In genomic region chr1:163084330-163084729, GRCh38 we compare ENCODE assay signal across 26 cellular contexts. TPM values are rescaled to one million over a fixed set of nuclear protein-coding genes. Genes with fewer than 3 reads are reported as not detected.
DNase-seq lines count a peak whose midpoint lies in the region; TF ChIP-seq lines count a peak whose summit lies in the region.
"Had no signal": no experiment of that assay in that cellular context is flagged by ENCODE, and none has a peak within 500 bp of the region (broad histone marks: within the 10 kb centered on the region; RNA-seq: fewer than 3 reads in every experiment).

No MANE protein-coding gene starts in this region.

- H3K14ac ChIP-seq in H9 (ENCODE audit: insufficient read depth, low read length): no peak overlapping the region

- H2BK5ac ChIP-seq in H9 (ENCODE audit: insufficient read length, low read length): no peak overlapping the region

- no peak overlapping the region for H2BK20ac ChIP-seq in H9 (ENCODE audit: low read depth, low read length, poor library complexity, severe bottlenecking)

- no peak for TF ChIP-seq POLR2A in adrenal gland (IDR thresholded peaks at IDR 0.05)

- peaks cover 4 to 5% of the 10 kb centered on the region in 2 experiments; a peak in 2 of 4 replicates for H3K4me1 Mint-ChIP-seq in H9
- H3K4me1 Mint-ChIP-seq: activated B cell treated with CpG ODN at 0.5 μM for 24 hours; activated CD4-positive, alpha-beta memory T cell treated with anti-CD3 and anti-CD28 coated beads, Interleukin-2, amount 10 ng/mL, durations not matched to agents 7 days and 5 days; central memory CD8-positive, alpha-beta T cell; immature natural killer cell; stimulated activated naive CD8-positive, alpha-beta T cell treated with anti-CD3 and anti-CD28 coated beads, Interleukin-15, amount 100 ng/mL, for 72 hours had no signal

- H4K5ac ChIP-seq in H9 (ENCODE audit: insufficient read length, low read depth, low read length): no peak overlapping the region

- H3K27ac ChIP-seq in ascending aorta (peak overlapping the region; percentile 87 to 91), H9 (ENCODE audit: insufficient read length, low read depth, low read length) (no peak overlapping the region), adrenal gland (no peak overlapping the region)
- H3K27ac ChIP-seq: BLaER1, SK-N-MC, upper lobe of right lung had no signal

- no peaks in the 10 kb centered on the region for H3K79me2 ChIP-seq in H9 (ENCODE audit: insufficient read depth, low read length)

- no peaks in the 10 kb centered on the region for H4K20me1 ChIP-seq in H9 (ENCODE audit: control insufficient read depth, insufficient read depth, insufficient read length)
- H4K20me1 ChIP-seq: BLaER1 had no signal

- H3K27me3 Mint-ChIP-seq in H9 (ENCODE audit: low read depth): no peaks in the 10 kb centered on the region; the same call in 1 of the 2 replicates
- H3K27me3 Mint-ChIP-seq: activated B cell treated with CpG ODN at 0.5 μM for 24 hours; activated CD4-positive, alpha-beta memory T cell treated with anti-CD3 and anti-CD28 coated beads, Interleukin-2, amount 10 ng/mL, durations not matched to agents 7 days and 5 days; central memory CD8-positive, alpha-beta T cell had no signal

- H3K4me1 ChIP-seq in ascending aorta (peaks cover 9 to 34% of the 10 kb centered on the region in 2 donors), H9 (ENCODE audit: insufficient read depth, low read length) (no peaks in the 10 kb centered on the region; the same call in 1 of the 2 replicates), adrenal gland (replicated peaks in 1 of 2) (peaks cover 0 to 17% of the 10 kb centered on the region in 2 donors)
- H3K4me1 ChIP-seq: BLaER1, upper lobe of right lung had no signal

- H3K4ac ChIP-seq in H9 (ENCODE audit: low read depth, low read length): no peak overlapping the region

- H2AK5ac ChIP-seq in H9 (ENCODE audit: insufficient read length, low read length): no peak overlapping the region

- H2BK15ac ChIP-seq in H9 (ENCODE audit: low read depth, low read length): no peak overlapping the region

- H3K4me3 ChIP-seq in ascending aorta: no peak overlapping the region
- no peak overlapping the region for H3K4me3 ChIP-seq in fibroblast of pulmonary artery (replicated peaks; ENCODE audit: low read depth, low read length)
- H3K4me3 ChIP-seq in adrenal gland: no peak overlapping the region
- H3K4me3 ChIP-seq: BLaER1, K562, mucosa of descending colon, SK-N-MC, smooth muscle cell, upper lobe of right lung had no signal

- H3K27me3 ChIP-seq in ascending aorta (no peaks in the 10 kb centered on the region), H9 (ENCODE audit: insufficient read depth, low read length) (no peaks in the 10 kb centered on the region), adrenal gland (no peaks in the 10 kb centered on the region)
- H3K27me3 ChIP-seq: BLaER1, upper lobe of right lung had no signal

- no peak overlapping the region for H2BK120ac ChIP-seq in H9 (ENCODE audit: low read depth, low read length, poor library complexity, severe bottlenecking)

- no peaks in the 10 kb centered on the region for H3K23me2 ChIP-seq in H9 (ENCODE audit: insufficient read length, low read depth, low read length, poor library complexity, severe bottlenecking)

- no peak overlapping the region for H3K23ac ChIP-seq in H9 (ENCODE audit: insufficient read length, low read depth, low read length)

- no peak overlapping the region for H3K9ac ChIP-seq in H9 (ENCODE audit: extremely low read depth, insufficient read length, low read length)
- H3K9ac ChIP-seq: BLaER1 had no signal

- H3K9me3 Mint-ChIP-seq in H9: peaks cover 0 to 4% of the 10 kb centered on the region in 2 experiments; a peak in 2 of 5 replicates
- H3K9me3 Mint-ChIP-seq: activated B cell treated with CpG ODN at 0.5 μM for 24 hours; activated CD4-positive, alpha-beta memory T cell treated with anti-CD3 and anti-CD28 coated beads, Interleukin-2, amount 10 ng/mL, durations not matched to agents 7 days and 5 days; central memory CD8-positive, alpha-beta T cell; stimulated activated naive CD8-positive, alpha-beta T cell treated with anti-CD3 and anti-CD28 coated beads, Interleukin-15, amount 100 ng/mL, for 72 hours had no signal

- H3K4me3 Mint-ChIP-seq in H9: no peak overlapping the region
- H3K4me3 Mint-ChIP-seq: activated B cell treated with CpG ODN at 0.5 μM for 24 hours; activated CD4-positive, alpha-beta memory T cell treated with anti-CD3 and anti-CD28 coated beads, Interleukin-2, amount 10 ng/mL, durations not matched to agents 7 days and 5 days; central memory CD8-positive, alpha-beta T cell; immature natural killer cell; stimulated activated naive CD8-positive, alpha-beta T cell treated with anti-CD3 and anti-CD28 coated beads, Interleukin-15, amount 100 ng/mL, for 72 hours had no signal

- H4K91ac ChIP-seq in H9 (ENCODE audit: insufficient read length, low read depth, low read length): no peak overlapping the region

- H3K56ac ChIP-seq in H9 (ENCODE audit: insufficient read length, low read depth, low read length): no peak overlapping the region

- no peak overlapping the region for H3T11ph ChIP-seq in H9 (ENCODE audit: low read length)

- no peak overlapping the region for H3K4me2 ChIP-seq in H9 (ENCODE audit: insufficient read depth, insufficient read length, low read length)
- H3K4me2 ChIP-seq: BLaER1, smooth muscle cell had no signal

- H3K36me3 Mint-ChIP-seq in H9 (ENCODE audit: insufficient read depth in 1 of 3, low read depth in 3 of 3): no peaks in the 10 kb centered on the region
- H3K36me3 Mint-ChIP-seq: immature natural killer cell had no signal

- no peak overlapping the region for H2BK12ac ChIP-seq in H9 (ENCODE audit: insufficient read length, low read depth, low read length)

- TF ChIP-seq CTCF in ascending aorta (IDR thresholded peaks at IDR 0.05) (no peak), fibroblast of pulmonary artery (IDR thresholded peaks at IDR 0.05; ENCODE audit: low read length, missing control alignments) (no peak), H9 (conservative IDR thresholded peaks at IDR 0.05) (no peak), adrenal gland (IDR thresholded peaks at IDR 0.05) (no peak)

- WGBS in H9 (ENCODE audit: extremely low coverage, insufficient read length, low lambda C conversion rate): no CpG with 5 or more reads among the region's 1 CpG
- WGBS in adrenal gland, 4 donors: 71 to 82% (median 74%) methylated on average over 1 of the region's 1 CpG

- H3K36me3 ChIP-seq in ascending aorta: no peaks in the 10 kb centered on the region
- H3K36me3 ChIP-seq in adrenal gland (replicated peaks in 1 of 2): no peaks in the 10 kb centered on the region
- H3K36me3 ChIP-seq: BLaER1, upper lobe of right lung had no signal

- peak; percentile 46 for DNase-seq in NCI-H2029 (lab: John Stamatoyannopoulos, UW)
- DNase-seq in NCI-H2029 treated with DMSO at 0.1 percent for 48 hours (lab: John Stamatoyannopoulos, UW): no peak
- DNase-seq in ascending aorta (ENCODE audit: low spot score in 2 of 2): no peak
- DNase-seq in fibroblast of pulmonary artery (ENCODE audit: low read depth): peak; percentile 61
- DNase-seq in H9: no peak
- no peak for DNase-seq in adrenal gland
- no peak for DNase-seq in NCI-H1092 treated with DMSO at 0.1 percent for 48 hours (lab: John Stamatoyannopoulos, UW)
- no peak for DNase-seq in stimulated activated CD4-positive, alpha-beta T cell treated with anti-CD3 and anti-CD28 coated beads, Interleukin-4, amount 100 ng/mL, for 4 hours
- DNase-seq: 8988T; activated B cell treated with CpG ODN at 0.5 μM for 24 hours; activated CD4-positive, alpha-beta memory T cell treated with anti-CD3 and anti-CD28 coated beads, Interleukin-2, amount 10 ng/mL, durations not matched to agents 7 days and 5 days; activated T-cell treated with anti-CD3 and anti-CD28 coated beads for 4 hours; amygdala; immature natural killer cell; mucosa of descending colon; NCI-H1930; NK-92 treated with Interleukin-12 subunit alpha and Interleukin-12 subunit beta, amount 100 ng/mL, for 24 hours; stimulated activated CD4-positive, alpha-beta T cell treated with anti-CD3 and anti-CD28 coated beads, Interleukin-2, amount 100 ng/mL, for 48 hours; stimulated activated naive CD8-positive, alpha-beta T cell treated with anti-CD3 and anti-CD28 coated beads, Interleukin-15, amount 100 ng/mL, for 72 hours; upper lobe of right lung had no signal

- no peak overlapping the region for H4K8ac ChIP-seq in H9 (replicated peaks; ENCODE audit: insufficient read length, low read depth, low read length)

- no peaks in the 10 kb centered on the region for H3K79me1 ChIP-seq in H9 (ENCODE audit: insufficient read depth, low read depth, low read length, poor library complexity, severe bottlenecking)

- no peak overlapping the region for H3K27ac Mint-ChIP-seq in H9
- H3K27ac Mint-ChIP-seq: activated B cell treated with CpG ODN at 0.5 μM for 24 hours; activated CD4-positive, alpha-beta memory T cell treated with anti-CD3 and anti-CD28 coated beads, Interleukin-2, amount 10 ng/mL, durations not matched to agents 7 days and 5 days; immature natural killer cell; stimulated activated naive CD8-positive, alpha-beta T cell treated with anti-CD3 and anti-CD28 coated beads, Interleukin-15, amount 100 ng/mL, for 72 hours had no signal

- H3K18ac ChIP-seq in H9 (ENCODE audit: insufficient read length, low read depth, low read length): no peak overlapping the region

- intact Hi-C loops in ascending aorta (cut with DNase I) (no loop called here), adrenal gland (cut with DNase I) (loop anchor here in 1 of 2 donors (10.0 kb wide), 1 partner anchor 230 kb away; no protein-coding TSS in a partner anchor)

- no peak overlapping the region for H2AFZ ChIP-seq in H9 (ENCODE audit: low read length)

- H3K9me3 ChIP-seq in ascending aorta (no peaks in the 10 kb centered on the region), H9 (ENCODE audit: control insufficient read depth, low read depth, low read length) (no peaks in the 10 kb centered on the region), adrenal gland (replicated peaks in 1 of 3) (no peaks in the 10 kb centered on the region)
- H3K9me3 ChIP-seq: BLaER1, mucosa of descending colon, upper lobe of right lung had no signal

RNA-seq across cellular contexts. Expression of gene RGS4, which starts 15.2 kb away (rescaled TPM):
- 57.5 TPM for total RNA-seq in ascending aorta
- total RNA-seq in H9 (2021): not detected in 2 replicates
- 10 to 100 TPM in 4 of 8 donors, 1 to 10 TPM in 4; 2.2 to 38.5 (median 16.1) TPM for total RNA-seq in adrenal gland
- polyA plus RNA-seq in adrenal gland: 10 to 100 TPM in 2 of 3 donors, 1 to 10 TPM in 1; 4.1 to 48.5 (median 11.7) TPM
- total RNA-seq: activated B cell treated with CpG ODN at 0.5 μM for 24 hours; activated CD4-positive, alpha-beta memory T cell treated with anti-CD3 and anti-CD28 coated beads, Interleukin-2, amount 10 ng/mL, durations not matched to agents 7 days and 5 days; K562; NCI-H460 had no signal
- polyA plus RNA-seq: immature natural killer cell, K562 had no signal

Comparison
In these comparisons a context has a peak if more than half of its experiments do, and no peak if none do; other contexts are left out.
1. DNase-seq: peak in NCI-H2029 (single experiment) and fibroblast of pulmonary artery (single experiment); none in NCI-H2029 treated with DMSO at 0.1 percent for 48 hours (single experiment), ascending aorta (0 of 2), H9 (single experiment), adrenal gland (0 of 7), NCI-H1092 treated with DMSO at 0.1 percent for 48 hours (single experiment) and stimulated activated CD4-positive, alpha-beta T cell treated with anti-CD3 and anti-CD28 coated beads, Interleukin-4, amount 100 ng/mL, for 4 hours (0 of 2).
2. H3K27ac ChIP-seq: peak in ascending aorta (2 of 2); none in H9 (single experiment) and adrenal gland (0 of 5).